ENCODE assay signal across 15 cellular contexts in genomic region chr1:51576085-51576444, GRCh38. TPM values are rescaled to one million over a fixed set of nuclear protein-coding genes. Genes with fewer than 3 reads are reported as not detected.
DNase-seq lines count a peak whose midpoint lies in the region; ATAC-seq and TF ChIP-seq lines count a peak whose summit lies in the region.
"Had no signal": no experiment of that assay in that cellular context is flagged by ENCODE, and none has a peak within 500 bp of the region (broad histone marks: within the 10 kb centered on the region; RNA-seq: fewer than 3 reads in every experiment).

No MANE protein-coding gene starts in this region.

- peak overlapping the region; percentile 1 for H3K27ac Mint-ChIP-seq in CD4-positive, alpha-beta T cell
- peak overlapping the region; percentile 30 for H3K27ac Mint-ChIP-seq in T-helper 17 cell

- ATAC-seq in CD4-positive, alpha-beta T cell (ENCODE audit: poor library complexity): no peak
- peak; percentile 50 for ATAC-seq in GM18867 (IDR thresholded peaks at IDR 0.05; ENCODE audit: unreplicated experiment)
- ATAC-seq in T-helper 17 cell: no peak
- no peak for ATAC-seq in HG03439 (IDR thresholded peaks at IDR 0.05; ENCODE audit: unreplicated experiment)
- ATAC-seq in GM21529 (IDR thresholded peaks at IDR 0.05; ENCODE audit: unreplicated experiment): no peak
- ATAC-seq: psoas muscle had no signal

- no peaks in the 10 kb centered on the region for H3K27me3 Mint-ChIP-seq in CD4-positive, alpha-beta T cell
- H3K27me3 Mint-ChIP-seq in T-helper 17 cell: no peaks in the 10 kb centered on the region
- H3K27me3 Mint-ChIP-seq: CD8-positive, alpha-beta memory T cell had no signal

- H3K36me3 Mint-ChIP-seq in CD4-positive, alpha-beta T cell (ENCODE audit: low read depth): no peaks in the 10 kb centered on the region
- no peaks in the 10 kb centered on the region for H3K36me3 Mint-ChIP-seq in T-helper 17 cell (ENCODE audit: low read depth)
- H3K36me3 Mint-ChIP-seq: CD8-positive, alpha-beta memory T cell had no signal

- no peak for DNase-seq in CD4-positive, alpha-beta T cell
- no peak for DNase-seq in T-helper 17 cell
- DNase-seq in ACHN: no peak
- DNase-seq: CD8-positive, alpha-beta memory T cell; left cardiac atrium; NCI-H1417; NCI-H345; psoas muscle; SK-N-SH; stimulated activated CD4-positive, alpha-beta T cell treated with anti-CD3 and anti-CD28 coated beads, Interleukin-12 subunit alpha, Interleukin-12 subunit beta, amount 100 ng/mL, for 4 hours; WERI-Rb-1 had no signal

- intact Hi-C loops in CD4-positive, alpha-beta T cell (cut with DNase I, micrococcal nuclease): no loop called here

- peaks cover 29% of the 10 kb centered on the region for H3K4me1 Mint-ChIP-seq in CD4-positive, alpha-beta T cell (ENCODE audit: low read depth)
- peaks cover 23% of the 10 kb centered on the region for H3K4me1 Mint-ChIP-seq in T-helper 17 cell

- no peaks in the 10 kb centered on the region for H3K9me3 ChIP-seq in CD4-positive, alpha-beta T cell (ENCODE audit: control insufficient read depth, low read length)
- no peaks in the 10 kb centered on the region for H3K9me3 ChIP-seq in T-helper 17 cell (ENCODE audit: control insufficient read depth, low read length, poor library complexity, severe bottlenecking)
- H3K9me3 ChIP-seq in mesodermal cell (ENCODE audit: control insufficient read depth, low read length): no peaks in the 10 kb centered on the region
- H3K9me3 ChIP-seq: psoas muscle, SK-N-SH had no signal

- whole genome bisulfite sequencing in mesodermal cell (ENCODE audit: insufficient coverage in 2 of 2), 2 experiments: 88% methylated on average over 1 of the region's 2 CpGs; no CpG with 5 or more reads in 1 of the 2 experiments

- H3K4me1 ChIP-seq in mesodermal cell (ENCODE audit: control insufficient read depth, insufficient read depth, low read length, poor library complexity, severe bottlenecking): peaks cover 25% of the 10 kb centered on the region

- POLR2A ChIA-PET in CD4-positive, alpha-beta T cell (lab: Charles Lee): no interaction called here

- H3K9me3 Mint-ChIP-seq in CD4-positive, alpha-beta T cell: no peaks in the 10 kb centered on the region
- H3K9me3 Mint-ChIP-seq: CD8-positive, alpha-beta memory T cell had no signal

- no peak overlapping the region for H3K4me3 Mint-ChIP-seq in CD4-positive, alpha-beta T cell
- H3K4me3 Mint-ChIP-seq in T-helper 17 cell: no peak overlapping the region
- H3K4me3 Mint-ChIP-seq: CD8-positive, alpha-beta memory T cell had no signal

- CTCF ChIA-PET in CD4-positive, alpha-beta T cell (lab: Charles Lee): no interaction called here

- in situ Hi-C loops in ACHN (cut with HindIII; ENCODE audit: low pct_ligation_motif_present, low pct_unique_long_range_greater_than_20kb, low sequenced_read_pairs): no loop called here

- no peaks in the 10 kb centered on the region for H3K36me3 ChIP-seq in mesodermal cell (ENCODE audit: control insufficient read depth, insufficient read depth, low read length)
- H3K36me3 ChIP-seq: WERI-Rb-1 had no signal

- no peak overlapping the region for H3K27ac ChIP-seq in CD4-positive, alpha-beta T cell (ENCODE audit: low read depth, low read length)
- H3K27ac ChIP-seq in mesodermal cell (ENCODE audit: low read depth, low read length, severe bottlenecking): peak overlapping the region; percentile 41
- H3K27ac ChIP-seq: psoas muscle, WERI-Rb-1 had no signal

- no peak overlapping the region for H3K4me3 ChIP-seq in mesodermal cell (ENCODE audit: extremely low read depth, insufficient read depth, low read length, poor library complexity, severe bottlenecking)
- H3K4me3 ChIP-seq: psoas muscle had no signal

- no peaks in the 10 kb centered on the region for H3K27me3 ChIP-seq in CD4-positive, alpha-beta T cell (ENCODE audit: control insufficient read depth, insufficient read depth, low read length)

- no peak for TF ChIP-seq CTCF in CD4-positive, alpha-beta T cell (IDR thresholded peaks at IDR 0.05)

RNA-seq across cellular contexts. Expression of gene OSBPL9, which starts 40.8 kb away (rescaled TPM):
- total RNA-seq in CD4-positive, alpha-beta T cell: 10 to 100 TPM; 35.6 to 36.5 TPM
- 10 to 100 TPM; 47.3 to 49.2 TPM for total RNA-seq in T-helper 17 cell
- polyA plus RNA-seq in mesodermal cell (2013, experiment 1 of 2): 133 TPM
- 141 TPM for polyA plus RNA-seq in mesodermal cell (2013, experiment 2 of 2)

RNA-seq across cellular contexts. Expression of gene EPS15, which starts 57.0 kb away (rescaled TPM):
- total RNA-seq in CD4-positive, alpha-beta T cell: 10 to 100 TPM; 44.5 to 47.9 TPM
- 10 to 100 TPM; 88.2 to 98.8 TPM for total RNA-seq in T-helper 17 cell
- 42.7 TPM for polyA plus RNA-seq in mesodermal cell (2013, experiment 1 of 2)
- 42.2 TPM for polyA plus RNA-seq in mesodermal cell (2013, experiment 2 of 2)
